Comparison of ENCODE assay signal across 1 cellular context in the genomic region with DNA sequence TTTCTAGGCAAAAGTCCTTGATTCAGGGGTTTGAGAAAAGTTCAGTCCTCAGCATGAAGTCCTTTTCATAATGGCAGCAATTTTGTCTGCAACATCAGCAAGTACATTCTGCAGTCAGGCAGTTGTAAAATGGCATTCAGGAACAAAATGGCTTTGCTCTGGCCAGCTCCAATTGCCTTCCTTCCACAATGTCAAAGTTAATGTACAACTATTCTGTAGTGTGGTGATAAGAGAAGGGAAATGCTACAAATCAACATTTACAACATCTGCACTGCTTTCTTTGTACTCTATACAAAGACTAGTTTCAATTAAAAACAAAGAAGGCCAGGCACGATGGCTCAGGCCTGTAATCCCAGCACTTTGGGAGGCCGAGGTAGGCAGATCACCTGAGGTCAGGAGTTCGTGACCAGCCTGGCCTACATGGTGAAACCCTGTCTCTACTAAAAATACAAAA.
TF ChIP-seq lines count a peak whose summit lies in the region.

No MANE protein-coding gene starts in this region.

TF ChIP-seq in HepG2, 621 proteins besides CTCF, POLR2A, EP300 and RAD21 (continued from another document and continues in another):
- TF ChIP-seq, protein P1, sequence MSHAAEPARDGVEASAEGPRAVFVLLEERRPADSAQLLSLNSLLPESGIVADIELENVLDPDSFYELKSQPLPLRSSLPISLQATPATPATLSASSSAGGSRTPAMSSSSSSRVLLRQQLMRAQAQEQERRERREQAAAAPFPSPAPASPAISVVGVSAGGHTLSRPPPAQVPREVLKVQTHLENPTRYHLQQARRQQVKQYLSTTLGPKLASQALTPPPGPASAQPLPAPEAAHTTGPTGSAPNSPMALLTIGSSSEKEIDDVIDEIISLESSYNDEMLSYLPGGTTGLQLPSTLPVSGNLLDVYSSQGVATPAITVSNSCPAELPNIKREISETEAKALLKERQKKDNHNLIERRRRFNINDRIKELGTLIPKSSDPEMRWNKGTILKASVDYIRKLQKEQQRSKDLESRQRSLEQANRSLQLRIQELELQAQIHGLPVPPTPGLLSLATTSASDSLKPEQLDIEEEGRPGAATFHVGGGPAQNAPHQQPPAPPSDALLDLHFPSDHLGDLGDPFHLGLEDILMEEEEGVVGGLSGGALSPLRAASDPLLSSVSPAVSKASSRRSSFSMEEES (CRISPR knock-in tag; IDR thresholded peaks at IDR 0.05): no peak
- TF ChIP-seq, protein P2, sequence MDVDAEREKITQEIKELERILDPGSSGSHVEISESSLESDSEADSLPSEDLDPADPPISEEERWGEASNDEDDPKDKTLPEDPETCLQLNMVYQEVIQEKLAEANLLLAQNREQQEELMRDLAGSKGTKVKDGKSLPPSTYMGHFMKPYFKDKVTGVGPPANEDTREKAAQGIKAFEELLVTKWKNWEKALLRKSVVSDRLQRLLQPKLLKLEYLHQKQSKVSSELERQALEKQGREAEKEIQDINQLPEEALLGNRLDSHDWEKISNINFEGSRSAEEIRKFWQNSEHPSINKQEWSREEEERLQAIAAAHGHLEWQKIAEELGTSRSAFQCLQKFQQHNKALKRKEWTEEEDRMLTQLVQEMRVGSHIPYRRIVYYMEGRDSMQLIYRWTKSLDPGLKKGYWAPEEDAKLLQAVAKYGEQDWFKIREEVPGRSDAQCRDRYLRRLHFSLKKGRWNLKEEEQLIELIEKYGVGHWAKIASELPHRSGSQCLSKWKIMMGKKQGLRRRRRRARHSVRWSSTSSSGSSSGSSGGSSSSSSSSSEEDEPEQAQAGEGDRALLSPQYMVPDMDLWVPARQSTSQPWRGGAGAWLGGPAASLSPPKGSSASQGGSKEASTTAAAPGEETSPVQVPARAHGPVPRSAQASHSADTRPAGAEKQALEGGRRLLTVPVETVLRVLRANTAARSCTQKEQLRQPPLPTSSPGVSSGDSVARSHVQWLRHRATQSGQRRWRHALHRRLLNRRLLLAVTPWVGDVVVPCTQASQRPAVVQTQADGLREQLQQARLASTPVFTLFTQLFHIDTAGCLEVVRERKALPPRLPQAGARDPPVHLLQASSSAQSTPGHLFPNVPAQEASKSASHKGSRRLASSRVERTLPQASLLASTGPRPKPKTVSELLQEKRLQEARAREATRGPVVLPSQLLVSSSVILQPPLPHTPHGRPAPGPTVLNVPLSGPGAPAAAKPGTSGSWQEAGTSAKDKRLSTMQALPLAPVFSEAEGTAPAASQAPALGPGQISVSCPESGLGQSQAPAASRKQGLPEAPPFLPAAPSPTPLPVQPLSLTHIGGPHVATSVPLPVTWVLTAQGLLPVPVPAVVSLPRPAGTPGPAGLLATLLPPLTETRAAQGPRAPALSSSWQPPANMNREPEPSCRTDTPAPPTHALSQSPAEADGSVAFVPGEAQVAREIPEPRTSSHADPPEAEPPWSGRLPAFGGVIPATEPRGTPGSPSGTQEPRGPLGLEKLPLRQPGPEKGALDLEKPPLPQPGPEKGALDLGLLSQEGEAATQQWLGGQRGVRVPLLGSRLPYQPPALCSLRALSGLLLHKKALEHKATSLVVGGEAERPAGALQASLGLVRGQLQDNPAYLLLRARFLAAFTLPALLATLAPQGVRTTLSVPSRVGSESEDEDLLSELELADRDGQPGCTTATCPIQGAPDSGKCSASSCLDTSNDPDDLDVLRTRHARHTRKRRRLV (CRISPR knock-in tag; IDR thresholded peaks at IDR 0.05): no peak
- TF ChIP-seq NFE2L2 (IDR thresholded peaks at IDR 0.05; ENCODE audit: low read length): no peak
- TF ChIP-seq MZF1 (CRISPR knock-in tag; IDR thresholded peaks at IDR 0.05; ENCODE audit: borderline replicate concordance): no peak
- peak; percentile 32; the same call in 1 of the 2 replicates for TF ChIP-seq SALL1 (CRISPR knock-in tag; IDR thresholded peaks at IDR 0.05)
- TF ChIP-seq ZNF761 (CRISPR knock-in tag; conservative IDR thresholded peaks at IDR 0.05): peak; percentile 70; the same call in 1 of the 2 replicates
- peak; percentile 26; the same call in 1 of the 2 replicates for TF ChIP-seq ZHX1 (CRISPR knock-in tag; IDR thresholded peaks at IDR 0.05; ENCODE audit: low read depth)
- TF ChIP-seq ARID2 (CRISPR knock-in tag; IDR thresholded peaks at IDR 0.05; ENCODE audit: borderline replicate concordance): no peak
- 0 out of 2 replicates have a peak, but pooled peaks have one; percentile 17 for TF ChIP-seq ZMAT3 (CRISPR knock-in tag; conservative IDR thresholded peaks at IDR 0.05)
- no peak for TF ChIP-seq ZNF598 (CRISPR knock-in tag; IDR thresholded peaks at IDR 0.05; ENCODE audit: borderline replicate concordance)
- no peak for TF ChIP-seq KLF9 (CRISPR knock-in tag; IDR thresholded peaks at IDR 0.05; ENCODE audit: low read depth)
- TF ChIP-seq ZSCAN29 (CRISPR knock-in tag; conservative IDR thresholded peaks at IDR 0.05): no peak
- TF ChIP-seq TP53 (CRISPR knock-in tag; conservative IDR thresholded peaks at IDR 0.05): no peak
- TF ChIP-seq ZNF292 (CRISPR knock-in tag; IDR thresholded peaks at IDR 0.05; ENCODE audit: borderline replicate concordance, low read depth): no peak
- TF ChIP-seq ZNF891 (CRISPR knock-in tag; IDR thresholded peaks at IDR 0.05): no peak
- TF ChIP-seq ZFP90 (CRISPR knock-in tag; IDR thresholded peaks at IDR 0.05; ENCODE audit: borderline replicate concordance): no peak
- TF ChIP-seq, protein P3, sequence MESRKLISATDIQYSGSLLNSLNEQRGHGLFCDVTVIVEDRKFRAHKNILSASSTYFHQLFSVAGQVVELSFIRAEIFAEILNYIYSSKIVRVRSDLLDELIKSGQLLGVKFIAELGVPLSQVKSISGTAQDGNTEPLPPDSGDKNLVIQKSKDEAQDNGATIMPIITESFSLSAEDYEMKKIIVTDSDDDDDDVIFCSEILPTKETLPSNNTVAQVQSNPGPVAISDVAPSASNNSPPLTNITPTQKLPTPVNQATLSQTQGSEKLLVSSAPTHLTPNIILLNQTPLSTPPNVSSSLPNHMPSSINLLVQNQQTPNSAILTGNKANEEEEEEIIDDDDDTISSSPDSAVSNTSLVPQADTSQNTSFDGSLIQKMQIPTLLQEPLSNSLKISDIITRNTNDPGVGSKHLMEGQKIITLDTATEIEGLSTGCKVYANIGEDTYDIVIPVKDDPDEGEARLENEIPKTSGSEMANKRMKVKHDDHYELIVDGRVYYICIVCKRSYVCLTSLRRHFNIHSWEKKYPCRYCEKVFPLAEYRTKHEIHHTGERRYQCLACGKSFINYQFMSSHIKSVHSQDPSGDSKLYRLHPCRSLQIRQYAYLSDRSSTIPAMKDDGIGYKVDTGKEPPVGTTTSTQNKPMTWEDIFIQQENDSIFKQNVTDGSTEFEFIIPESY (CRISPR knock-in tag; IDR thresholded peaks at IDR 0.05): no peak
- TF ChIP-seq ZNF281 (CRISPR knock-in tag; IDR thresholded peaks at IDR 0.05; ENCODE audit: borderline replicate concordance): no peak
- TF ChIP-seq HNF4A (CRISPR knock-in tag; IDR thresholded peaks at IDR 0.05): peak; percentile 55
- no peak for TF ChIP-seq ZNF383 (CRISPR knock-in tag; IDR thresholded peaks at IDR 0.05; ENCODE audit: borderline replicate concordance)
- no peak for TF ChIP-seq KLF6 (CRISPR knock-in tag; IDR thresholded peaks at IDR 0.05)
- TF ChIP-seq, protein P4, sequence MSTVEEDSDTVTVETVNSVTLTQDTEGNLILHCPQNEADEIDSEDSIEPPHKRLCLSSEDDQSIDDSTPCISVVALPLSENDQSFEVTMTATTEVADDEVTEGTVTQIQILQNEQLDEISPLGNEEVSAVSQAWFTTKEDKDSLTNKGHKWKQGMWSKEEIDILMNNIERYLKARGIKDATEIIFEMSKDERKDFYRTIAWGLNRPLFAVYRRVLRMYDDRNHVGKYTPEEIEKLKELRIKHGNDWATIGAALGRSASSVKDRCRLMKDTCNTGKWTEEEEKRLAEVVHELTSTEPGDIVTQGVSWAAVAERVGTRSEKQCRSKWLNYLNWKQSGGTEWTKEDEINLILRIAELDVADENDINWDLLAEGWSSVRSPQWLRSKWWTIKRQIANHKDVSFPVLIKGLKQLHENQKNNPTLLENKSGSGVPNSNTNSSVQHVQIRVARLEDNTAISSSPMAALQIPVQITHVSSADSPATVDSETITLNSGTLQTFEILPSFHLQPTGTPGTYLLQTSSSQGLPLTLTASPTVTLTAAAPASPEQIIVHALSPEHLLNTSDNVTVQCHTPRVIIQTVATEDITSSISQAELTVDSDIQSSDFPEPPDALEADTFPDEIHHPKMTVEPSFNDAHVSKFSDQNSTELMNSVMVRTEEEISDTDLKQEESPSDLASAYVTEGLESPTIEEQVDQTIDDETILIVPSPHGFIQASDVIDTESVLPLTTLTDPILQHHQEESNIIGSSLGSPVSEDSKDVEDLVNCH (CRISPR knock-in tag; IDR thresholded peaks at IDR 0.05): 0 out of 2 replicates have a peak, but pooled peaks have one; percentile 32
- peak; percentile 47; the same call in 1 of the 2 replicates for TF ChIP-seq TCF7 (IDR thresholded peaks at IDR 0.05; ENCODE audit: low read depth)
- TF ChIP-seq ZNF652 (CRISPR knock-in tag; IDR thresholded peaks at IDR 0.05; ENCODE audit: borderline replicate concordance, low read depth): no peak
- peak; percentile 54 for TF ChIP-seq PITX1 (CRISPR knock-in tag; IDR thresholded peaks at IDR 0.05)
- TF ChIP-seq ZNF841 (CRISPR knock-in tag; IDR thresholded peaks at IDR 0.05; ENCODE audit: borderline replicate concordance): no peak
- no peak for TF ChIP-seq HES4 (CRISPR knock-in tag; IDR thresholded peaks at IDR 0.05; ENCODE audit: borderline replicate concordance)
- no peak for TF ChIP-seq FOSL1 (CRISPR knock-in tag; IDR thresholded peaks at IDR 0.05; ENCODE audit: borderline replicate concordance)
- no peak for TF ChIP-seq ZNF737 (CRISPR knock-in tag; IDR thresholded peaks at IDR 0.05; ENCODE audit: borderline replicate concordance)
- TF ChIP-seq TAF15 (IDR thresholded peaks at IDR 0.05; ENCODE audit: low read depth, low read length, poor library complexity, severe bottlenecking): no peak
- no peak for TF ChIP-seq TEF (CRISPR knock-in tag; IDR thresholded peaks at IDR 0.05)
- TF ChIP-seq, protein P5, sequence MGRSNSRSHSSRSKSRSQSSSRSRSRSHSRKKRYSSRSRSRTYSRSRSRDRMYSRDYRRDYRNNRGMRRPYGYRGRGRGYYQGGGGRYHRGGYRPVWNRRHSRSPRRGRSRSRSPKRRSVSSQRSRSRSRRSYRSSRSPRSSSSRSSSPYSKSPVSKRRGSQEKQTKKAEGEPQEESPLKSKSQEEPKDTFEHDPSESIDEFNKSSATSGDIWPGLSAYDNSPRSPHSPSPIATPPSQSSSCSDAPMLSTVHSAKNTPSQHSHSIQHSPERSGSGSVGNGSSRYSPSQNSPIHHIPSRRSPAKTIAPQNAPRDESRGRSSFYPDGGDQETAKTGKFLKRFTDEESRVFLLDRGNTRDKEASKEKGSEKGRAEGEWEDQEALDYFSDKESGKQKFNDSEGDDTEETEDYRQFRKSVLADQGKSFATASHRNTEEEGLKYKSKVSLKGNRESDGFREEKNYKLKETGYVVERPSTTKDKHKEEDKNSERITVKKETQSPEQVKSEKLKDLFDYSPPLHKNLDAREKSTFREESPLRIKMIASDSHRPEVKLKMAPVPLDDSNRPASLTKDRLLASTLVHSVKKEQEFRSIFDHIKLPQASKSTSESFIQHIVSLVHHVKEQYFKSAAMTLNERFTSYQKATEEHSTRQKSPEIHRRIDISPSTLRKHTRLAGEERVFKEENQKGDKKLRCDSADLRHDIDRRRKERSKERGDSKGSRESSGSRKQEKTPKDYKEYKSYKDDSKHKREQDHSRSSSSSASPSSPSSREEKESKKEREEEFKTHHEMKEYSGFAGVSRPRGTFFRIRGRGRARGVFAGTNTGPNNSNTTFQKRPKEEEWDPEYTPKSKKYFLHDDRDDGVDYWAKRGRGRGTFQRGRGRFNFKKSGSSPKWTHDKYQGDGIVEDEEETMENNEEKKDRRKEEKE (IDR thresholded peaks at IDR 0.05): no peak
